Comparison of ENCODE assay signal across 31 cellular contexts in genomic region chr13:96179309-96179708, GRCh38.
DNase-seq lines count a peak whose midpoint lies in the region; TF ChIP-seq lines count a peak whose summit lies in the region.
"Had no signal": no experiment of that assay in that cellular context is flagged by ENCODE, and none has a peak within 500 bp of the region (broad histone marks: within the 10 kb centered on the region; RNA-seq: fewer than 3 reads in every experiment).

No MANE protein-coding gene starts in this region.

- no peak overlapping the region for H3K18ac ChIP-seq in mesendoderm (ENCODE audit: low read length)

- H3K27me3 ChIP-seq in endodermal cell (ENCODE audit: control insufficient read depth, insufficient read depth, low read length, poor library complexity, severe bottlenecking) = no peaks in the 10 kb centered on the region
- H3K27me3 ChIP-seq in mesendoderm (ENCODE audit: insufficient read depth, low read length, poor library complexity) = no peaks in the 10 kb centered on the region
- H3K27me3 ChIP-seq: BE2C; BLaER1; BLaER1 treated with 17β-estradiol and CSF1 and Interleukin-3, amounts not matched to agents 10 nM and 100 nM had no signal

- no peaks in the 10 kb centered on the region for H3K36me3 ChIP-seq in endodermal cell (ENCODE audit: control insufficient read depth, insufficient read depth, low read length)
- H3K36me3 ChIP-seq in mesendoderm (ENCODE audit: control insufficient read depth, insufficient read depth, low read length) = no peaks in the 10 kb centered on the region
- H3K36me3 ChIP-seq: BE2C; BLaER1; BLaER1 treated with 17β-estradiol and CSF1 and Interleukin-3, amounts not matched to agents 10 nM and 100 nM had no signal

- peaks cover 4% of the 10 kb centered on the region for H3K27me3 Mint-ChIP-seq in endodermal cell (ENCODE audit: insufficient read depth)
- H3K27me3 Mint-ChIP-seq: B cell; CD4-positive, alpha-beta memory T cell; CD4-positive, alpha-beta T cell; CD4-positive, CD25-positive, alpha-beta regulatory T cell had no signal

- no peak overlapping the region for H4K5ac ChIP-seq in mesendoderm (ENCODE audit: low read length)

- H3K9ac ChIP-seq in endodermal cell (ENCODE audit: extremely low read depth, low read length, poor library complexity, severe bottlenecking) = no peak overlapping the region
- no peak overlapping the region for H3K9ac ChIP-seq in mesendoderm (ENCODE audit: low read length)
- H3K9ac ChIP-seq: BLaER1; BLaER1 treated with 17β-estradiol and CSF1 and Interleukin-3, amounts not matched to agents 10 nM and 100 nM had no signal

- no peak overlapping the region for H3K23ac ChIP-seq in mesendoderm (ENCODE audit: low read length)

- peak; percentile 60 for DNase-seq in endodermal cell
- DNase-seq in mesendoderm = peak; percentile 72
- no peak for DNase-seq in epidermal melanocyte (ENCODE audit: insufficient read length, low spot score)
- DNase-seq in D341Med (ENCODE audit: low spot score) = no peak
- DNase-seq: 8988T; ACHN; AML-193; BE2C; C1 segment of cervical spinal cord; Caco-2; Calu3; CD4-positive, alpha-beta memory T cell; CD4-positive, alpha-beta T cell; CD4-positive, CD25-positive, alpha-beta regulatory T cell; CD8-positive, alpha-beta memory T cell; CD8-positive, alpha-beta T cell; COR-L47; DMS 273 treated with DMSO at 0.1 percent for 48 hours; DMS153; DMS53; DMS79; DMS79 treated with DMSO at 0.1 percent for 48 hours; DND-41; EL had no signal

- H3K27ac Mint-ChIP-seq in endodermal cell = no peak overlapping the region
- H3K27ac Mint-ChIP-seq: B cell; CD14-positive monocyte; CD4-positive, alpha-beta memory T cell; CD4-positive, alpha-beta T cell; CD4-positive, CD25-positive, alpha-beta regulatory T cell; CD8-positive, alpha-beta memory T cell; CD8-positive, alpha-beta T cell had no signal

- H3K4me3 ChIP-seq in endodermal cell (ENCODE audit: low read length) (no peak overlapping the region), mesendoderm (ENCODE audit: low read length) (no peak overlapping the region)
- H3K4me3 ChIP-seq: A549; BLaER1; BLaER1 treated with 17β-estradiol and CSF1 and Interleukin-3, amounts not matched to agents 10 nM and 100 nM had no signal

- H3K4ac ChIP-seq in mesendoderm (ENCODE audit: low read depth, low read length) = no peak overlapping the region

- H3K9me3 Mint-ChIP-seq in endodermal cell = peaks cover 5% of the 10 kb centered on the region
- H3K9me3 Mint-ChIP-seq: CD8-positive, alpha-beta T cell had no signal

- no peak overlapping the region for H2BK120ac ChIP-seq in mesendoderm (ENCODE audit: low read depth, low read length)

- no peak overlapping the region for H3K4me3 Mint-ChIP-seq in endodermal cell
- H3K4me3 Mint-ChIP-seq: B cell; CD14-positive monocyte; CD4-positive, alpha-beta memory T cell; CD4-positive, alpha-beta T cell; CD4-positive, CD25-positive, alpha-beta regulatory T cell; CD8-positive, alpha-beta memory T cell; CD8-positive, alpha-beta T cell had no signal

- no peak for TF ChIP-seq CTCF in endodermal cell (conservative IDR thresholded peaks at IDR 0.05)

- 31 to 67% methylated on average over 4 to 5 of the region's 5 CpGs for WGBS in endodermal cell (ENCODE audit: insufficient coverage in 1 of 2, insufficient read length in 1 of 2), 2 experiments
- no CpG with 5 or more reads among the region's 5 CpGs for WGBS in mesendoderm (ENCODE audit: extremely low coverage, insufficient coverage, low lambda C conversion rate)

- H4K8ac ChIP-seq in mesendoderm (ENCODE audit: low read depth, low read length) = no peak overlapping the region

- no peak overlapping the region for H3K27ac ChIP-seq in endodermal cell (ENCODE audit: low read depth, low read length)
- no peak overlapping the region for H3K27ac ChIP-seq in mesendoderm (ENCODE audit: low read depth, low read length)
- H3K27ac ChIP-seq: 22Rv1; A549; BLaER1; BLaER1 treated with 17β-estradiol and CSF1 and Interleukin-3, amounts not matched to agents 10 nM and 100 nM; C4-2B had no signal

- no peak overlapping the region for H2BK5ac ChIP-seq in mesendoderm (ENCODE audit: low read length)

- no peaks in the 10 kb centered on the region for H3K9me3 ChIP-seq in endodermal cell (ENCODE audit: control insufficient read depth, low read length)
- H3K9me3 ChIP-seq: A549; BE2C; BLaER1; BLaER1 treated with 17β-estradiol and CSF1 and Interleukin-3, amounts not matched to agents 10 nM and 100 nM; Caco-2 had no signal

- no peaks in the 10 kb centered on the region for H3K4me1 ChIP-seq in endodermal cell (ENCODE audit: control insufficient read depth, insufficient read depth, low read length)
- H3K4me1 ChIP-seq in mesendoderm (ENCODE audit: control insufficient read depth, low read depth, low read length) = no peaks in the 10 kb centered on the region
- H3K4me1 ChIP-seq: A549; BLaER1; BLaER1 treated with 17β-estradiol and CSF1 and Interleukin-3, amounts not matched to agents 10 nM and 100 nM; Caco-2 had no signal

- no peak overlapping the region for H3K56ac ChIP-seq in mesendoderm (ENCODE audit: low read length)

- H3K36me3 Mint-ChIP-seq in endodermal cell (ENCODE audit: low read depth) = no peaks in the 10 kb centered on the region
- H3K36me3 Mint-ChIP-seq: CD14-positive monocyte; CD4-positive, alpha-beta memory T cell; CD4-positive, CD25-positive, alpha-beta regulatory T cell; CD8-positive, alpha-beta memory T cell; CD8-positive, alpha-beta T cell had no signal

- H2BK15ac ChIP-seq in mesendoderm (replicated peaks; ENCODE audit: low read depth) = no peak overlapping the region

- H3K79me2 ChIP-seq in mesendoderm (ENCODE audit: control insufficient read depth, insufficient read depth, low read length) = no peaks in the 10 kb centered on the region

- H2AK5ac ChIP-seq in mesendoderm (ENCODE audit: low read length) = no peak overlapping the region

- no peaks in the 10 kb centered on the region for H3K79me1 ChIP-seq in mesendoderm (ENCODE audit: low read length)

- no peak overlapping the region for H3K4me2 ChIP-seq in mesendoderm (ENCODE audit: low read length)
- H3K4me2 ChIP-seq: A549; BLaER1; BLaER1 treated with 17β-estradiol and CSF1 and Interleukin-3, amounts not matched to agents 10 nM and 100 nM had no signal

- H3K4me1 Mint-ChIP-seq in endodermal cell = peaks cover 30% of the 10 kb centered on the region
- H3K4me1 Mint-ChIP-seq: B cell; CD14-positive monocyte; CD4-positive, alpha-beta memory T cell; CD4-positive, CD25-positive, alpha-beta regulatory T cell; CD8-positive, alpha-beta memory T cell had no signal

Comparison
In these comparisons a context has a peak if more than half of its experiments do, and no peak if none do; other contexts are left out.
1. DNase-seq: peak in endodermal cell (single experiment) and mesendoderm (single experiment); none in epidermal melanocyte (single experiment) and D341Med (single experiment).